In the genomic region with DNA sequence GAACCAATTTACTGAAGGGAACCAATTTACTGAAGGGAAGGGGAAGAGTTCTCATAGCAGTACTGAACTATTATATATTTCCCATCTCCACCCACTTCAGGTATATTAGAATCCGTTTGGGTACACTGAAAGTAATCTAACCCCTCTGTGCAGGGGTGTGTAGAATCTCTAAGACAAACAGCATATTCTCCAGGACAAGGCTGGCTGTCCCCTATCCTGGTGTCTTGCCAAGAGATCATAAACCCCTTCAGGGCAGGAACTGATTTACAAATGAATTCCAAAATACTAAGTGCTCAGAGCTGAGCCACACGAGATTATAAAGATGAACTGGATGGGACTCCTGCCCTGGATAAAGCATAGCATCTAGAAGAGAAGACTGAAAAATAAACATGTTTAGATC, we compare ENCODE assay signal across 1 cellular context.
TF ChIP-seq lines count a peak whose summit lies in the region.

No MANE protein-coding gene starts in this region.

TF ChIP-seq in IMR-90, 13 proteins besides CTCF, POLR2A, EP300 and RAD21:
- TF ChIP-seq RCOR1 (IDR thresholded peaks at IDR 0.05; ENCODE audit: insufficient replicate concordance, low read length): no peak
- no peak for TF ChIP-seq MAZ (IDR thresholded peaks at IDR 0.05; ENCODE audit: borderline replicate concordance, low read depth, low read length)
- no peak for TF ChIP-seq FOS (IDR thresholded peaks at IDR 0.05; ENCODE audit: low read depth, low read length)
- no peak for TF ChIP-seq SMC3 (IDR thresholded peaks at IDR 0.05; ENCODE audit: low read depth, low read length)
- no peak for TF ChIP-seq BHLHE40 (IDR thresholded peaks at IDR 0.05; ENCODE audit: low read depth, low read length)
- TF ChIP-seq MAFK (IDR thresholded peaks at IDR 0.05; ENCODE audit: low read depth, low read length): no peak
- no peak for TF ChIP-seq RFX5 (IDR thresholded peaks at IDR 0.05; ENCODE audit: low read depth, low read length)
- no peak for TF ChIP-seq USF2 (IDR thresholded peaks at IDR 0.05; ENCODE audit: low read depth, low read length)
- no peak for TF ChIP-seq NFE2L2 (IDR thresholded peaks at IDR 0.05; ENCODE audit: low read depth, low read length)
- no peak for TF ChIP-seq MXI1 (IDR thresholded peaks at IDR 0.05; ENCODE audit: borderline replicate concordance, low read depth, low read length)
TF ChIP-seq in IMR-90: peak in this region for 0.
